Comparison of ENCODE assay signal across 13 cellular contexts in the genomic region with DNA sequence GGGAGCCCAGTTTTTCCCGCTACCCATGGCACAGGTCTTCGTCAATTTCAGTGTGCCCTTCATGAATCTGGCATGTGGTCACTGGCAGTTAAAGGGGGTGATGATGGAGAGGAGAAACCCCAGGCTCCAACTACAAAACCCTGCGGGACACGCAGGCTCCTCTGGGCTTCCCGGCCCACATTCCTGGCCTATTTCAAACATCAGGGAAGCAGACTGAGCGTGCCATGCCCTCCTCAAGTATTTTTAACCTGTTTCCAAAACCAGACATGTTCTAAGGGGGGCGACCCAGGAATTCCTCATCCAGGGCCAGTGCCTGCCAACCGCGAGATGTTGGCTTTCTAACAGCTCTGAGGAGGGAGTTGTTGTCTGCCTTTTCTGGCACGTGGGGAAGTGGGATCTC.
DNase-seq lines count a peak whose midpoint lies in the region; ATAC-seq and TF ChIP-seq lines count a peak whose summit lies in the region.
"Had no signal": no experiment of that assay in that cellular context is flagged by ENCODE, and none has a peak within 500 bp of the region (broad histone marks: within the 10 kb centered on the region; RNA-seq: fewer than 3 reads in every experiment).

No MANE protein-coding gene starts in this region.

- no peak overlapping the region for H3K4me3 Mint-ChIP-seq in nephron

- TF ChIP-seq CTCF in nephron (IDR thresholded peaks at IDR 0.05; ENCODE audit: unreplicated experiment in 3 of 3) = no peak

- no peaks in the 10 kb centered on the region for H3K27me3 ChIP-seq in esophagus (ENCODE audit: control insufficient read depth in 1 of 2, insufficient read depth in 2 of 2, low read length in 2 of 2)
- H3K27me3 ChIP-seq in aorta (ENCODE audit: control insufficient read depth in 1 of 2, insufficient read depth in 2 of 2, low read length in 1 of 2) = no peaks in the 10 kb centered on the region
- H3K27me3 ChIP-seq: spleen had no signal

- peaks cover 3 to 9% of the 10 kb centered on the region in 2 donors for H3K4me1 ChIP-seq in esophagus (ENCODE audit: control insufficient read depth in 2 of 2, insufficient read depth in 2 of 2, low read length in 1 of 2)
- peaks cover 0 to 4% of the 10 kb centered on the region in 2 donors for H3K4me1 ChIP-seq in aorta (ENCODE audit: control insufficient read depth in 1 of 2, insufficient read depth in 2 of 2, low read length in 2 of 2)

- H3K27ac ChIP-seq in esophagus (ENCODE audit: low read depth in 2 of 2, low read length in 1 of 2) (peak overlapping the region; percentile 25 to 73), aorta (ENCODE audit: low read depth in 1 of 2, low read length in 2 of 2) (peak overlapping the region; percentile 63 to 97)

- H3K27me3 Mint-ChIP-seq in nephron (ENCODE audit: low read depth) = no peaks in the 10 kb centered on the region

- DNase-seq in Right ventricle myocardium inferior (ENCODE audit: missing footprints) = no peak
- no peak for DNase-seq in cardiac septum (ENCODE audit: low spot score)
- DNase-seq in aorta = peak; percentile 66 to 82
- DNase-seq in stimulated activated naive CD4-positive, alpha-beta T cell (lab: John Stamatoyannopoulos, UW) = no peak
- no peak for DNase-seq in Ammon's horn (ENCODE audit: low spot score)
- DNase-seq: AML-193, NCI-H526, RPMI8226, spleen, T1000 had no signal

- ATAC-seq in Right ventricle myocardium inferior (peak; percentile 56), aorta (ENCODE audit: low FRiP score) (peak; percentile 72), HG03378 (IDR thresholded peaks at IDR 0.05; ENCODE audit: unreplicated experiment) (no peak)

- 73 to 82% methylated on average over 10 of the region's 10 CpGs for WGBS in esophagus, 2 donors
- 4 to 7% methylated on average over 10 of the region's 10 CpGs for WGBS in aorta, 2 donors

- H3K4me3 ChIP-seq in esophagus (ENCODE audit: low read depth in 1 of 2, low read length in 2 of 2) = no peak overlapping the region
- H3K4me3 ChIP-seq in aorta (ENCODE audit: low read length in 2 of 2) = no peak overlapping the region
- H3K4me3 ChIP-seq: spleen had no signal

- H3K36me3 ChIP-seq in esophagus (ENCODE audit: control insufficient read depth in 2 of 2, insufficient read depth in 2 of 2, low read length in 1 of 2) (peaks cover 0 to 13% of the 10 kb centered on the region in 2 donors), aorta (ENCODE audit: control insufficient read depth in 1 of 2, insufficient read depth in 2 of 2, low read length in 1 of 2) (no peaks in the 10 kb centered on the region)

- peaks cover 62% of the 10 kb centered on the region for H3K4me1 Mint-ChIP-seq in nephron

- H3K36me3 Mint-ChIP-seq in nephron (ENCODE audit: low read depth) = no peaks in the 10 kb centered on the region

- H3K9me3 Mint-ChIP-seq in nephron = no peaks in the 10 kb centered on the region

- peak overlapping the region; percentile 46 to 71 (median 55) for H3K27ac Mint-ChIP-seq in nephron

- no peaks in the 10 kb centered on the region for H3K9me3 ChIP-seq in esophagus (ENCODE audit: control insufficient read depth in 2 of 2, insufficient read depth in 1 of 2, low read depth in 1 of 2, low read length in 1 of 2)
- H3K9me3 ChIP-seq in aorta (ENCODE audit: control insufficient read depth, low read length) = no peaks in the 10 kb centered on the region
- H3K9me3 ChIP-seq: spleen had no signal

- intact Hi-C loops in Right ventricle myocardium inferior (cut with DNase I) (loop anchor here (5.0 kb wide), 2 partner anchors 37 to 87 kb away; a partner anchor contains a TSS), cardiac septum (cut with DNase I) (loop anchor here (5.0 kb wide), 1 partner anchor 37 kb away; no protein-coding TSS in a partner anchor), aorta (cut with DNase I) (loop anchor here (5.0 kb wide), 3 partner anchors 42 to 82 kb away; no protein-coding TSS in a partner anchor)

Comparison
In these comparisons a context has a peak if more than half of its experiments do, and no peak if none do; other contexts are left out.
1. DNase-seq: peak in aorta (2 of 2); none in Right ventricle myocardium inferior (single experiment), cardiac septum (single experiment), stimulated activated naive CD4-positive, alpha-beta T cell (0 of 6) and Ammon's horn (single experiment).